ENCODE assay signal across 9 cellular contexts in genomic region chr1:89274431-89274857, GRCh38. TPM values are rescaled to one million over a fixed set of nuclear protein-coding genes. Genes with fewer than 3 reads are reported as not detected.
A peak's percentile ranks its signal among the peaks of the same experiment; 100 is the strongest.
DNase-seq lines count a peak whose midpoint lies in the region; ATAC-seq and TF ChIP-seq lines count a peak whose summit lies in the region.
"Had no signal": no experiment of that assay in that cellular context is flagged by ENCODE, and none has a peak within 500 bp of the region (broad histone marks: within the 10 kb centered on the region; RNA-seq: fewer than 3 reads in every experiment).

No MANE protein-coding gene starts in this region.

- H3K27me3 ChIP-seq in GM23338 (ENCODE audit: insufficient read depth) (no peaks in the 10 kb centered on the region), PC-9 (ENCODE audit: insufficient read depth, low read depth) (no peaks in the 10 kb centered on the region), sigmoid colon (no peaks in the 10 kb centered on the region)

- H3F3A ChIP-seq in GM23338 (replicated peaks; ENCODE audit: low read depth) (no peaks in the 10 kb centered on the region), PC-9 (ENCODE audit: insufficient read depth, low read depth) (no peaks in the 10 kb centered on the region)

- CTCF ChIA-PET in PC-9 (lab: Charles Lee) = no interaction called here

- no peaks in the 10 kb centered on the region for H3K4me1 Mint-ChIP-seq in GM23338

- no peak overlapping the region for H3K4me3 Mint-ChIP-seq in GM23338

- 59 to 72% methylated on average over 2 of the region's 2 CpGs for WGBS in sigmoid colon, 2 donors

- DNase-seq in GM23338 (ENCODE audit: low spot score) = no peak
- peak; percentile 13 to 51 for DNase-seq in PC-9
- peak; percentile 60 for DNase-seq in epithelial cell of prostate (ENCODE audit: low read depth, low spot score)
- DNase-seq in sigmoid colon = no peak
- no peak for DNase-seq in NCI-H82 (lab: John Stamatoyannopoulos, UW)
- no peak for DNase-seq in T1000 (lab: John Stamatoyannopoulos, UW)

- H3K36me3 Mint-ChIP-seq in GM23338 (ENCODE audit: low read depth) = no peaks in the 10 kb centered on the region

- H3K4me1 ChIP-seq in GM23338 (ENCODE audit: insufficient read depth) = no peaks in the 10 kb centered on the region
- H3K4me1 ChIP-seq in PC-9 (replicated peaks; ENCODE audit: insufficient read depth) = no peaks in the 10 kb centered on the region
- no peaks in the 10 kb centered on the region for H3K4me1 ChIP-seq in sigmoid colon

- intact Hi-C loops in PC-9 (cut with micrococcal nuclease; ENCODE audit: unreplicated experiment) = no loop called here
- intact Hi-C loops in sigmoid colon (cut with DNase I) = no loop called here

- H3K4me3 ChIP-seq in GM23338 (no peak overlapping the region), PC-9 (no peak overlapping the region), sigmoid colon (no peak overlapping the region)

- ATAC-seq in GM23338 = no peak
- ATAC-seq in GM18873 (IDR thresholded peaks at IDR 0.05; ENCODE audit: low FRiP score, unreplicated experiment) = no peak
- ATAC-seq in HG03045 (IDR thresholded peaks at IDR 0.05; ENCODE audit: unreplicated experiment) = no peak

- POLR2A ChIA-PET in PC-9 (lab: Charles Lee; ENCODE audit: unreplicated experiment) = interaction anchor here (0.6 kb wide), 1 partner anchor 722 kb away, joined by 3 read pairs; no protein-coding TSS in a partner anchor

- H3K27ac ChIP-seq in GM23338 (ENCODE audit: low read depth) = no peak overlapping the region
- no peak overlapping the region for H3K27ac ChIP-seq in PC-9
- peak overlapping the region; percentile 73 for H3K27ac ChIP-seq in epithelial cell of prostate
- peak overlapping the region in 3 of 4 donors; percentile 31 to 61 (median 34) for H3K27ac ChIP-seq in sigmoid colon

- no TSS peak for BruUV-seq in PC-9 (replicated peaks; lab: Mats Ljungman, UMichigan)

- H3K27me3 Mint-ChIP-seq in GM23338 (ENCODE audit: insufficient read depth, low read depth, poor library complexity) = no peaks in the 10 kb centered on the region

- H3K79me2 ChIP-seq in GM23338 (replicated peaks; ENCODE audit: insufficient read depth) (no peaks in the 10 kb centered on the region), PC-9 (ENCODE audit: low read depth) (no peaks in the 10 kb centered on the region)

- TF ChIP-seq CTCF in GM23338 (conservative IDR thresholded peaks at IDR 0.05; ENCODE audit: low read depth in 2 of 2) (no peak), PC-9 (conservative IDR thresholded peaks at IDR 0.05) (no peak), sigmoid colon (IDR thresholded peaks at IDR 0.05) (no peak)

- H3K27ac Mint-ChIP-seq in GM23338 = no peak overlapping the region

- H3K9me3 Mint-ChIP-seq in GM23338 = 0 out of 3 replicates have a peak, but pooled peaks cover 3% of the 10 kb centered on the region

- H3K36me3 ChIP-seq in GM23338 (ENCODE audit: insufficient read depth) = no peaks in the 10 kb centered on the region
- no peaks in the 10 kb centered on the region for H3K36me3 ChIP-seq in PC-9 (ENCODE audit: low read depth)
- no peaks in the 10 kb centered on the region for H3K36me3 ChIP-seq in sigmoid colon

- no peak for TF ChIP-seq POLR2A in sigmoid colon (IDR thresholded peaks at IDR 0.05)

- no peak overlapping the region for H3K4me2 ChIP-seq in GM23338
- H3K4me2 ChIP-seq in PC-9 = peak overlapping the region; percentile 11; the same call in 1 of the 2 replicates

- H2AFZ ChIP-seq in GM23338 (peak overlapping the region; percentile 69; the same call in 1 of the 2 replicates), PC-9 (no peak overlapping the region)

- H4K20me1 ChIP-seq in GM23338 (replicated peaks; ENCODE audit: insufficient read depth) = no peaks in the 10 kb centered on the region
- no peaks in the 10 kb centered on the region for H4K20me1 ChIP-seq in PC-9 (ENCODE audit: insufficient read depth)

- TF ChIP-seq EP300 in sigmoid colon (IDR thresholded peaks at IDR 0.05) = no peak

- H3K9me3 ChIP-seq in PC-9 (ENCODE audit: insufficient read depth, low read depth) = no peaks in the 10 kb centered on the region
- no peaks in the 10 kb centered on the region for H3K9me3 ChIP-seq in sigmoid colon

- no peaks in the 10 kb centered on the region for H3K9me2 ChIP-seq in GM23338 (ENCODE audit: insufficient read depth)
- H3K9me2 ChIP-seq in PC-9 (ENCODE audit: insufficient read depth) = no peaks in the 10 kb centered on the region

TF ChIP-seq in GM23338, 12 proteins besides CTCF, POLR2A, EP300 and RAD21:
- TF ChIP-seq EZH2 (IDR thresholded peaks at IDR 0.05; ENCODE audit: low read depth, unreplicated experiment) (no peak), NANOG (IDR thresholded peaks at IDR 0.05; ENCODE audit: borderline replicate concordance) (no peak)
TF ChIP-seq in GM23338: peak in this region for 0.

RNA-seq across cellular contexts. Expression of gene GBP5, which starts 1.8 kb away (rescaled TPM):
- total RNA-seq in GM23338 (2014; rRNA removed; shearing (Covaris generic)) = not detected in 2 replicates
- polyA plus RNA-seq in GM23338 (2016; fragmentation: Nextera tagmentation; extraction: Ambion mirVana) (not detected in 2 replicates), sigmoid colon (10 to 100 TPM in 1 of 3 donors, 1 to 10 TPM in 2; 1.6 to 19.3 (median 1.8) TPM)
- total RNA-seq in PC-9 (2021) (not detected in 2 replicates), sigmoid colon (1 to 10 TPM in 3 of 4 donors, under 1 TPM in 1; 0.83 to 1.4 (median 1.2) TPM)
- total RNA-seq: NCI-H460 had no signal

Comparison
In these comparisons a context has a peak if more than half of its experiments do, and no peak if none do; other contexts are left out.
1. DNase-seq: peak in PC-9 (2 of 2) and epithelial cell of prostate (single experiment); none in GM23338 (single experiment), sigmoid colon (single experiment), NCI-H82 (single experiment) and T1000 (single experiment).
2. H3K27ac ChIP-seq: peak in epithelial cell of prostate (single experiment) and sigmoid colon (3 of 4); none in GM23338 (single experiment) and PC-9 (single experiment).